In the genomic region with DNA sequence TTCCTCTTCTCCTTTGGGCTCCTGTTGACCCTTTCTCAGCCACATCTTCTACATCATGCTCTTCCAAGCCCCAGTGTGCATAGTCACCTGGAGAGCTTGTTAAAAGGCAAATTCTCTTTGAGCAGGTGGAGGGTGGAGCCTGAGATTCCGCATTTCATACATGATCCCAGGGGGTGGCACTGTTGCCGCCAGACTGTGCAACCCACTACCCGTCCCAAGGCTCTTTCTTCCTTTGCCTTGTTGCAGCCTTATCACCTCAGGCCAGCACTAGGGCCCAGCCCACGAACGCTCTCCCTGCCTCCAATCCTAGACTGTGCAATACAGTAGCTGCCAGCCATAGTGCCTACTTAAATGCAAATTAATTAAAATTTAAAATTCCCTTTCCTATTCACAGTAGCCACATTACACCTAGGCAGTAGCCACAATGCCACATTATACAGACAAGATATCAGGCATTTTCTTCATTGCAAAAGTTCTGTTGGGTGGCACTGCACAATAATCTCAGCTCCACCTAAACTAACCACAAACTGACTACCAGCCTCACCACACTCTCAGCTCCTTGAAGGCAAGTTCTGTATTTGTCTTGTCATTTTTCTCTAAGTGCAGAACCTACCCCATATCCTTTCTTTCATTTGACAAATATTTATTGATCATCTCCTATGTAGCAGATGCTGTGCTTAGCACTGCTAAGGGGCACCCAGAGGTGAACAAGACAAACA, we compare ENCODE assay signal across 9 cellular contexts. TPM values are rescaled to one million over a fixed set of nuclear protein-coding genes. Genes with fewer than 3 reads are reported as not detected.
A peak's percentile ranks its signal among the peaks of the same experiment; 100 is the strongest.
DNase-seq lines count a peak whose midpoint lies in the region; ATAC-seq and TF ChIP-seq lines count a peak whose summit lies in the region.
"Had no signal": no experiment of that assay in that cellular context is flagged by ENCODE, and none has a peak within 500 bp of the region (broad histone marks: within the 10 kb centered on the region; RNA-seq: fewer than 3 reads in every experiment).

No MANE protein-coding gene starts in this region.

- H3F3A ChIP-seq in SK-N-SH (replicated peaks; ENCODE audit: insufficient read depth) = no peaks in the 10 kb centered on the region

- no peaks in the 10 kb centered on the region for H3K36me3 Mint-ChIP-seq in immature natural killer cell
- no peaks in the 10 kb centered on the region for H3K36me3 Mint-ChIP-seq in activated CD4-positive, alpha-beta memory T cell treated with anti-CD3 and anti-CD28 coated beads for 36 hours

- ATAC-seq in HG02759 (IDR thresholded peaks at IDR 0.05; ENCODE audit: unreplicated experiment) (peak; percentile 38), HG02981 (IDR thresholded peaks at IDR 0.05; ENCODE audit: unreplicated experiment) (no peak)

- H3K9me3 Mint-ChIP-seq in immature natural killer cell = peaks cover 0 to 1% (median 0%) of the 10 kb centered on the region in 6 donors
- H3K9me3 Mint-ChIP-seq in activated CD4-positive, alpha-beta memory T cell treated with anti-CD3 and anti-CD28 coated beads for 36 hours = no peaks in the 10 kb centered on the region

- no peaks in the 10 kb centered on the region for H3K9me3 ChIP-seq in SK-N-SH

- POLR2A ChIA-PET in SK-N-SH (lab: Yijun Ruan, JAX) = no interaction called here
- POLR2A ChIA-PET in activated CD4-positive, alpha-beta memory T cell treated with anti-CD3 and anti-CD28 coated beads for 36 hours (lab: Charles Lee) = no interaction called here

- peaks cover 26 to 35% of the 10 kb centered on the region in 2 donors for H3K4me1 Mint-ChIP-seq in immature natural killer cell
- peaks cover 3% of the 10 kb centered on the region for H3K4me1 Mint-ChIP-seq in activated CD4-positive, alpha-beta memory T cell treated with anti-CD3 and anti-CD28 coated beads for 36 hours (ENCODE audit: low read depth)

- H3K27me3 ChIP-seq in SK-N-SH (ENCODE audit: insufficient read depth) = peaks cover 17% of the 10 kb centered on the region; the same call in 1 of the 2 replicates

- H3K4me3 Mint-ChIP-seq in immature natural killer cell = peak overlapping the region in 4 of 5 donors; percentile 1 to 41 (median 33)
- H3K4me3 Mint-ChIP-seq in activated CD4-positive, alpha-beta memory T cell treated with anti-CD3 and anti-CD28 coated beads for 36 hours = no peak overlapping the region

- peaks cover 0 to 11% of the 10 kb centered on the region in 2 experiments; a peak in 1 of 4 replicates for H3K4me1 ChIP-seq in SK-N-SH (ENCODE audit: control insufficient read depth in 1 of 2, insufficient read depth in 2 of 2, low read depth in 1 of 2, low read length in 1 of 2)

- H3K4me3 ChIP-seq in SK-N-SH (ENCODE audit: low read depth in 2 of 2, low read length in 1 of 2) = no peak overlapping the region

- peak; percentile 64 for TF ChIP-seq RAD21 in SK-N-SH (IDR thresholded peaks at IDR 0.05; ENCODE audit: low read length)

- no peak overlapping the region for H3K4me2 ChIP-seq in SK-N-SH

- TF ChIP-seq CTCF in SK-N-SH (IDR thresholded peaks at IDR 0.05) = peak; percentile 35

- intact Hi-C loops in activated CD4-positive, alpha-beta memory T cell treated with anti-CD3 and anti-CD28 coated beads for 36 hours (cut with micrococcal nuclease) = no loop called here

- H3K79me2 ChIP-seq in SK-N-SH (ENCODE audit: insufficient read depth) = no peaks in the 10 kb centered on the region

- H2AFZ ChIP-seq in SK-N-SH (ENCODE audit: low read depth) = no peak overlapping the region

- no peak for TF ChIP-seq EP300 in SK-N-SH (IDR thresholded peaks at IDR 0.05; ENCODE audit: borderline replicate concordance in 1 of 2, low read depth in 1 of 2, low read length in 1 of 2)

- 75% methylated on average over 3 of the region's 5 CpGs for WGBS in SK-N-SH (ENCODE audit: low lambda C conversion rate)

- H3K27ac ChIP-seq in SK-N-SH (ENCODE audit: low read depth in 2 of 2, low read length in 1 of 2) = no peak overlapping the region

- H4K20me1 ChIP-seq in SK-N-SH (ENCODE audit: insufficient read depth) = no peaks in the 10 kb centered on the region

- no peak overlapping the region for H3K27ac Mint-ChIP-seq in immature natural killer cell
- no peak overlapping the region for H3K27ac Mint-ChIP-seq in activated CD4-positive, alpha-beta memory T cell treated with anti-CD3 and anti-CD28 coated beads for 36 hours

- peak; percentile 29 for DNase-seq in COLO668 (lab: John Stamatoyannopoulos, UW; ENCODE audit: unreplicated experiment)
- DNase-seq in SK-N-SH = peak; percentile 62
- peak in 1 of 3 donors; percentile 45 for DNase-seq in immature natural killer cell
- DNase-seq in AG08395 (ENCODE audit: low spot score) = no peak
- DNase-seq in hippocampal formation (lab: John Stamatoyannopoulos, UW) = no peak
- DNase-seq in activated CD4-positive, alpha-beta memory T cell treated with anti-CD3 and anti-CD28 coated beads for 36 hours = no peak

- no peak overlapping the region for H3K9ac ChIP-seq in SK-N-SH

- CTCF ChIA-PET in SK-N-SH (lab: Yijun Ruan, JAX) = interaction anchor here (0.6 to 13.1 kb wide), 22 partner anchors 7 to 866 kb away, joined by 3 to 872 read pairs (median 4); partner anchors contain the start of gene TP53AIP1
- CTCF ChIA-PET in activated CD4-positive, alpha-beta memory T cell treated with anti-CD3 and anti-CD28 coated beads for 36 hours (lab: Charles Lee) = interaction anchor here (0.6 to 4.6 kb wide), 13 partner anchors 11 to 1393 kb away, joined by 3 to 243 read pairs (median 4); no protein-coding TSS in a partner anchor

- no peaks in the 10 kb centered on the region for H3K9me2 ChIP-seq in SK-N-SH

- peaks cover 16 to 37% (median 31%) of the 10 kb centered on the region in 3 donors for H3K27me3 Mint-ChIP-seq in immature natural killer cell (ENCODE audit: low read depth in 3 of 3)
- peaks cover 46% of the 10 kb centered on the region for H3K27me3 Mint-ChIP-seq in activated CD4-positive, alpha-beta memory T cell treated with anti-CD3 and anti-CD28 coated beads for 36 hours

- no peaks in the 10 kb centered on the region for H3K36me3 ChIP-seq in SK-N-SH (replicated peaks in 1 of 2; ENCODE audit: control insufficient read depth in 1 of 2, insufficient read depth in 2 of 2, low read length in 1 of 2)

TF ChIP-seq in SK-N-SH, 30 proteins besides CTCF, POLR2A, EP300 and RAD21:
- TF ChIP-seq SMC3 (IDR thresholded peaks at IDR 0.05; ENCODE audit: low read depth, low read length) = peak; percentile 52; the same call in 1 of the 2 replicates
- TF ChIP-seq MAX (IDR thresholded peaks at IDR 0.05; ENCODE audit: low read depth) = no peak
- TF ChIP-seq GATA2 (CRISPR knock-in tag; IDR thresholded peaks at IDR 0.05) = no peak
- TF ChIP-seq JUND (IDR thresholded peaks at IDR 0.05) = no peak

RNA-seq across cellular contexts. Expression of gene KCNJ5, which starts 4.6 kb away (rescaled TPM):
- polyA plus RNA-seq in SK-N-SH (2012; rRNA removed) (0.03 TPM in 1 of 2 replicates, not detected in the other), immature natural killer cell (not detected)
- polyA plus RNA-seq in SK-N-SH (2012; cell fraction: cytosol; rRNA removed) = not detected in 2 replicates
- 0.01 TPM in 1 of 2 replicates, not detected in the other for polyA plus RNA-seq in SK-N-SH (2012; cell fraction: nucleus; rRNA removed)
- total RNA-seq in activated CD4-positive, alpha-beta memory T cell treated with anti-CD3 and anti-CD28 coated beads for 36 hours = not detected

RNA-seq across cellular contexts. Expression of gene KCNJ1, which starts 19.5 kb away (rescaled TPM):
- polyA plus RNA-seq in SK-N-SH (2012; rRNA removed) = 0.03 TPM in 1 of 2 replicates, not detected in the other
- under 0.01 and 0.01 TPM in 2 replicates for polyA plus RNA-seq in SK-N-SH (2012; cell fraction: cytosol; rRNA removed)
- 0.21 TPM in 1 of 2 replicates, not detected in the other for polyA plus RNA-seq in SK-N-SH (2012; cell fraction: nucleus; rRNA removed)
- polyA plus RNA-seq in immature natural killer cell = not detected
- total RNA-seq in activated CD4-positive, alpha-beta memory T cell treated with anti-CD3 and anti-CD28 coated beads for 36 hours = not detected
- total RNA-seq: LHCN-M2 had no signal

RNA-seq across cellular contexts. Expression of gene TP53AIP1, which starts 56.1 kb away (rescaled TPM):
- 0.05 TPM in 2 replicates for polyA plus RNA-seq in SK-N-SH (2012; rRNA removed)
- 0.01 TPM in 1 of 2 replicates, not detected in the other for polyA plus RNA-seq in SK-N-SH (2012; cell fraction: cytosol; rRNA removed)
- 0.15 and 0.30 TPM in 2 replicates for polyA plus RNA-seq in SK-N-SH (2012; cell fraction: nucleus; rRNA removed)
- not detected for polyA plus RNA-seq in immature natural killer cell
- not detected for total RNA-seq in activated CD4-positive, alpha-beta memory T cell treated with anti-CD3 and anti-CD28 coated beads for 36 hours
- total RNA-seq: LHCN-M2 had no signal

Comparison
In these comparisons a context has a peak if more than half of its experiments do, and no peak if none do; other contexts are left out.
1. DNase-seq: peak in COLO668 (single experiment) and SK-N-SH (single experiment); none in AG08395 (single experiment), hippocampal formation (0 of 2) and activated CD4-positive, alpha-beta memory T cell treated with anti-CD3 and anti-CD28 coated beads for 36 hours (single experiment).